Comparison of ENCODE assay signal across 15 cellular contexts in genomic region chr12:96143392-96143791, GRCh38. TPM values are rescaled to one million over a fixed set of nuclear protein-coding genes. Genes with fewer than 3 reads are reported as not detected.
A peak's percentile ranks its signal among the peaks of the same experiment; 100 is the strongest.
DNase-seq lines count a peak whose midpoint lies in the region; ATAC-seq and TF ChIP-seq lines count a peak whose summit lies in the region.
"Had no signal": no experiment of that assay in that cellular context is flagged by ENCODE, and none has a peak within 500 bp of the region (broad histone marks: within the 10 kb centered on the region; RNA-seq: fewer than 3 reads in every experiment).

No MANE protein-coding gene starts in this region.

- no peaks in the 10 kb centered on the region for H3K27me3 ChIP-seq in MM.1S (replicated peaks; ENCODE audit: insufficient read depth, low read length)
- H3K27me3 ChIP-seq: hepatocyte, suprapubic skin had no signal

- no peaks in the 10 kb centered on the region for H3K36me3 Mint-ChIP-seq in T-helper 1 cell treated with Interleukin-12 subunit alpha and Interleukin-12 subunit beta and Interleukin-4 antibody, amounts not matched to agents 30 μg/mL and 1 μg/mL, for 36 hours (ENCODE audit: low read depth)
- no peaks in the 10 kb centered on the region for H3K36me3 Mint-ChIP-seq in activated B cell treated with CpG ODN at 0.5 μM for 24 hours (ENCODE audit: low read depth)
- H3K36me3 Mint-ChIP-seq in naive thymus-derived CD8-positive, alpha-beta T cell = no peaks in the 10 kb centered on the region
- H3K36me3 Mint-ChIP-seq: brain had no signal

- H3K79me2 ChIP-seq in MM.1S (ENCODE audit: low read length) = no peaks in the 10 kb centered on the region
- H3K79me2 ChIP-seq: hepatocyte had no signal

- no peak overlapping the region for H3K9ac ChIP-seq in MM.1S (ENCODE audit: low read length)

- peaks cover 4% of the 10 kb centered on the region for H3K9me3 Mint-ChIP-seq in T-helper 1 cell treated with Interleukin-12 subunit alpha and Interleukin-12 subunit beta and Interleukin-4 antibody, amounts not matched to agents 30 μg/mL and 1 μg/mL, for 36 hours
- H3K9me3 Mint-ChIP-seq in activated B cell treated with CpG ODN at 0.5 μM for 24 hours = no peaks in the 10 kb centered on the region
- H3K9me3 Mint-ChIP-seq in naive thymus-derived CD8-positive, alpha-beta T cell = no peaks in the 10 kb centered on the region

- no peak overlapping the region for H3K4me3 ChIP-seq in MM.1S (ENCODE audit: low read length)
- H3K4me3 ChIP-seq: hepatocyte, suprapubic skin had no signal

- no peaks in the 10 kb centered on the region for H3K27me3 Mint-ChIP-seq in T-helper 1 cell treated with Interleukin-12 subunit alpha and Interleukin-12 subunit beta and Interleukin-4 antibody, amounts not matched to agents 30 μg/mL and 1 μg/mL, for 36 hours (ENCODE audit: low read depth)
- no peaks in the 10 kb centered on the region for H3K27me3 Mint-ChIP-seq in activated B cell treated with CpG ODN at 0.5 μM for 24 hours
- H3K27me3 Mint-ChIP-seq in naive thymus-derived CD8-positive, alpha-beta T cell = no peaks in the 10 kb centered on the region
- H3K27me3 Mint-ChIP-seq: brain had no signal

- no peaks in the 10 kb centered on the region for H3K9me3 ChIP-seq in MM.1S (replicated peaks; ENCODE audit: insufficient read depth, low read length)
- H3K9me3 ChIP-seq: suprapubic skin had no signal

- H3K9me2 ChIP-seq in MM.1S (replicated peaks; ENCODE audit: insufficient read depth, low read length) = no peaks in the 10 kb centered on the region

- DNase-seq in T-helper 1 cell (no peak), MM.1S (no peak), activated B cell treated with CpG ODN at 0.5 μM for 24 hours (no peak), NCI-H2196 treated with DMSO at 0.1 percent for 48 hours (lab: John Stamatoyannopoulos, UW; ENCODE audit: unreplicated experiment) (no peak), middle frontal gyrus (ENCODE audit: extremely low spot score, low spot score) (no peak)
- peak in 3 of 10 donors; percentile 4 to 24 (median 13) for DNase-seq in naive thymus-derived CD8-positive, alpha-beta T cell
- DNase-seq: 8988T, NCI-H1417, NCI-H82, SW 1271 had no signal

- TF ChIP-seq CTCF in MM.1S (IDR thresholded peaks at IDR 0.05; ENCODE audit: low read length) = no peak
- no peak for TF ChIP-seq CTCF in activated B cell treated with CpG ODN at 0.5 μM for 24 hours (IDR thresholded peaks at IDR 0.05)

- H3K27ac Mint-ChIP-seq in T-helper 1 cell treated with Interleukin-12 subunit alpha and Interleukin-12 subunit beta and Interleukin-4 antibody, amounts not matched to agents 30 μg/mL and 1 μg/mL, for 36 hours = peak overlapping the region; percentile 50
- peak overlapping the region; percentile 43 for H3K27ac Mint-ChIP-seq in activated B cell treated with CpG ODN at 0.5 μM for 24 hours
- H3K27ac Mint-ChIP-seq in naive thymus-derived CD8-positive, alpha-beta T cell = peak overlapping the region in 8 of 10 donors; percentile 5 to 93 (median 43)
- H3K27ac Mint-ChIP-seq: brain had no signal

- no peak overlapping the region for H3K27ac ChIP-seq in MM.1S (ENCODE audit: low read length)
- H3K27ac ChIP-seq: hepatocyte, suprapubic skin had no signal

- intact Hi-C loops in activated B cell treated with CpG ODN at 0.5 μM for 24 hours (cut with micrococcal nuclease) = loop anchor here (1.0 to 5.0 kb wide), 2 partner anchors 54 to 72 kb away; no protein-coding TSS in a partner anchor

- H4K20me1 ChIP-seq in MM.1S (ENCODE audit: insufficient read depth, low read length) = no peaks in the 10 kb centered on the region

- ATAC-seq in activated B cell treated with CpG ODN at 0.5 μM for 24 hours (ENCODE audit: low read depth) (peak; percentile 66), HG02870 (IDR thresholded peaks at IDR 0.05; ENCODE audit: unreplicated experiment) (no peak)
- peak; percentile 52 to 63 for ATAC-seq in naive thymus-derived CD8-positive, alpha-beta T cell

- no peaks in the 10 kb centered on the region for H3K4me1 ChIP-seq in MM.1S (ENCODE audit: low read length)

- H3K4me3 Mint-ChIP-seq in T-helper 1 cell treated with Interleukin-12 subunit alpha and Interleukin-12 subunit beta and Interleukin-4 antibody, amounts not matched to agents 30 μg/mL and 1 μg/mL, for 36 hours = peak overlapping the region; percentile 45
- H3K4me3 Mint-ChIP-seq in activated B cell treated with CpG ODN at 0.5 μM for 24 hours = peak overlapping the region; percentile 25
- H3K4me3 Mint-ChIP-seq in naive thymus-derived CD8-positive, alpha-beta T cell = peak overlapping the region; percentile 12 to 77 (median 52)
- H3K4me3 Mint-ChIP-seq: brain had no signal

- CTCF ChIA-PET in activated B cell treated with CpG ODN at 0.5 μM for 24 hours (lab: Charles Lee) = no interaction called here

- H3K4me1 Mint-ChIP-seq in T-helper 1 cell treated with Interleukin-12 subunit alpha and Interleukin-12 subunit beta and Interleukin-4 antibody, amounts not matched to agents 30 μg/mL and 1 μg/mL, for 36 hours (ENCODE audit: low read depth) = peaks cover 26% of the 10 kb centered on the region
- H3K4me1 Mint-ChIP-seq in activated B cell treated with CpG ODN at 0.5 μM for 24 hours = peaks cover 39% of the 10 kb centered on the region
- peaks cover 14 to 23% (median 20%) of the 10 kb centered on the region in 4 donors for H3K4me1 Mint-ChIP-seq in naive thymus-derived CD8-positive, alpha-beta T cell
- H3K4me1 Mint-ChIP-seq: brain had no signal

- H3K36me3 ChIP-seq in MM.1S (replicated peaks; ENCODE audit: insufficient read depth, low read length) = no peaks in the 10 kb centered on the region
- H3K36me3 ChIP-seq: suprapubic skin had no signal

- H3F3A ChIP-seq in MM.1S (ENCODE audit: insufficient read depth, low read length) = no peaks in the 10 kb centered on the region

- no peak overlapping the region for H3K4me2 ChIP-seq in MM.1S (ENCODE audit: low read depth, low read length)
- H3K4me2 ChIP-seq: hepatocyte had no signal

- POLR2A ChIA-PET in activated B cell treated with CpG ODN at 0.5 μM for 24 hours (lab: Charles Lee) = no interaction called here
- POLR2A ChIA-PET in naive thymus-derived CD8-positive, alpha-beta T cell (lab: Charles Lee) = no interaction called here

- H2AFZ ChIP-seq in MM.1S (ENCODE audit: low read length) = 0 out of 2 replicates have a peak overlapping the region, but pooled peaks have one; percentile 9
- H2AFZ ChIP-seq: hepatocyte had no signal

RNA-seq across cellular contexts. Expression of gene ELK3, which starts 50.8 kb away (rescaled TPM):
- total RNA-seq in activated B cell treated with CpG ODN at 0.5 μM for 24 hours = 59.9 and 60.8 TPM in 2 replicates
- 10 to 100 TPM; 44.0 to 46.1 TPM for total RNA-seq in naive thymus-derived CD8-positive, alpha-beta T cell
- 10 to 100 TPM in 1 of 3 donors, 1 to 10 TPM in 2; 7.5 to 18.9 (median 8.9) TPM for polyA plus RNA-seq in naive thymus-derived CD8-positive, alpha-beta T cell
